In genomic region chr3:60250210-60250609, GRCh38 we compare ENCODE assay signal across 16 cellular contexts.
DNase-seq lines count a peak whose midpoint lies in the region; ATAC-seq, FAIRE-seq and TF ChIP-seq lines count a peak whose summit lies in the region.
"Had no signal": no experiment of that assay in that cellular context is flagged by ENCODE, and none has a peak within 500 bp of the region (broad histone marks: within the 10 kb centered on the region; RNA-seq: fewer than 3 reads in every experiment).

No MANE protein-coding gene starts in this region.

- no peaks in the 10 kb centered on the region for H4K20me1 ChIP-seq in BLaER1 treated with 17β-estradiol and CSF1 and Interleukin-3, amounts not matched to agents 10 nM and 100 nM
- no peaks in the 10 kb centered on the region for H4K20me1 ChIP-seq in K562 (replicated peaks; ENCODE audit: control insufficient read depth, insufficient read depth, low read length)

- CTCF ChIA-PET in HEK293 (lab: Yijun Ruan, JAX) (no interaction called here), K562 (lab: Yijun Ruan, JAX; ENCODE audit: low intra/inter-chr PET ratio) (no interaction called here)

- POLR2A ChIA-PET in HEK293 (lab: Yijun Ruan, JAX) (no interaction called here), K562 (lab: Yijun Ruan, JAX) (interaction anchor here (0.8 to 1.8 kb wide), 2 partner anchors 21 to 27 kb away, joined by 3 to 5 read pairs; no protein-coding TSS in a partner anchor)

- TF ChIP-seq EP300 in K562 (IDR thresholded peaks at IDR 0.05; ENCODE audit: low read length), result no peak

- TF ChIP-seq CTCF in HEK293 (tag by site-specific recombination; IDR thresholded peaks at IDR 0.05) (no peak), K562 (IDR thresholded peaks at IDR 0.05 in 2 of 3, conservative IDR thresholded peaks at IDR 0.05 in 1 of 3; ENCODE audit: insufficient read depth in 2 of 3, low read depth in 1 of 3, low read length in 3 of 3) (no peak), fibroblast of the aortic adventitia (IDR thresholded peaks at IDR 0.05; ENCODE audit: insufficient read depth, low read length) (no peak), glutamatergic neuron (IDR thresholded peaks at IDR 0.05; ENCODE audit: partially characterized antibody, unreplicated experiment) (no peak)

- FAIRE-seq in K562 (lab: Jason Lieb, UNC), result no peak
- FAIRE-seq: GM12891, H54 had no signal

- H3K9me3 Mint-ChIP-seq in natural killer cell treated with Interleukin-12 subunit alpha and Interleukin-12 subunit beta and Interleukin-15 and Interleukin-18, amount 100 ng/mL, for 72 hours, result no peaks in the 10 kb centered on the region
- H3K9me3 Mint-ChIP-seq in glutamatergic neuron (ENCODE audit: unreplicated experiment), result no peaks in the 10 kb centered on the region

- H3K9ac ChIP-seq in BLaER1 treated with 17β-estradiol and CSF1 and Interleukin-3, amounts not matched to agents 10 nM and 100 nM, result no peak overlapping the region; a peak in 1 of 22 replicates
- peak overlapping the region in 1 of 2 experiments; percentile 29; a peak in 1 of 4 replicates for H3K9ac ChIP-seq in K562 (ENCODE audit: insufficient read depth in 1 of 2, low read depth in 2 of 2, low read length in 2 of 2)

- H3K4me3 Mint-ChIP-seq in natural killer cell treated with Interleukin-12 subunit alpha and Interleukin-12 subunit beta and Interleukin-15 and Interleukin-18, amount 100 ng/mL, for 72 hours, result no peak overlapping the region
- H3K4me3 Mint-ChIP-seq in glutamatergic neuron (ENCODE audit: unreplicated experiment), result no peak overlapping the region
- H3K4me3 Mint-ChIP-seq: T-helper 1 cell treated with Interleukin-12 subunit alpha and Interleukin-12 subunit beta and Interleukin-4 antibody, amounts not matched to agents 30 μg/mL and 1 μg/mL, for 36 hours had no signal

- H3K36me3 Mint-ChIP-seq in natural killer cell treated with Interleukin-12 subunit alpha and Interleukin-12 subunit beta and Interleukin-15 and Interleukin-18, amount 100 ng/mL, for 72 hours, result no peaks in the 10 kb centered on the region
- no peaks in the 10 kb centered on the region for H3K36me3 Mint-ChIP-seq in glutamatergic neuron (ENCODE audit: unreplicated experiment)

- H3K9me1 ChIP-seq in K562 (ENCODE audit: control insufficient read depth, insufficient read depth, low read length), result no peaks in the 10 kb centered on the region

- intact Hi-C loops in K562 (cut with micrococcal nuclease), result loop anchor here (2.0 kb wide), 1 partner anchor 275 kb away; no protein-coding TSS in a partner anchor

- H3K27ac ChIP-seq in BLaER1 treated with 17β-estradiol and CSF1 and Interleukin-3, amounts not matched to agents 10 nM and 100 nM, result peak overlapping the region in 3 of 11 experiments; percentile 37 to 67 (median 46); a peak in 4 of 22 replicates
- H3K27ac ChIP-seq in HEK293 (ENCODE audit: extremely low read depth, low read depth, low read length), result no peak overlapping the region
- H3K27ac ChIP-seq in K562 (ENCODE audit: extremely low read depth, low read depth, low read length), result peak overlapping the region; percentile 46; the same call in 2 of the 3 replicates
- H3K27ac ChIP-seq: C4-2B had no signal

- no peak overlapping the region for H3K4me3 ChIP-seq in BLaER1 treated with 17β-estradiol and CSF1 and Interleukin-3, amounts not matched to agents 10 nM and 100 nM
- H3K4me3 ChIP-seq in HEK293 (ENCODE audit: low read depth, low read length) (no peak overlapping the region), K562 (no peak overlapping the region), fibroblast of the aortic adventitia (ENCODE audit: low read depth, low read length) (no peak overlapping the region)
- H3K4me3 ChIP-seq: MG63 had no signal

- H3K9me3 ChIP-seq in BLaER1 treated with 17β-estradiol and CSF1 and Interleukin-3, amounts not matched to agents 10 nM and 100 nM (replicated peaks in 1 of 11), result peaks cover 0 to 3% (median 0%) of the 10 kb centered on the region in 11 experiments; a peak in 2 of 22 replicates
- H3K9me3 ChIP-seq in HEK293 (ENCODE audit: control insufficient read depth, insufficient read depth, low read depth, low read length) (no peaks in the 10 kb centered on the region), K562 (replicated peaks; ENCODE audit: control insufficient read depth, insufficient read depth, low read depth, low read length) (no peaks in the 10 kb centered on the region)
- H3K9me3 ChIP-seq: MG63 had no signal

- no peaks in the 10 kb centered on the region for H3K4me1 Mint-ChIP-seq in natural killer cell treated with Interleukin-12 subunit alpha and Interleukin-12 subunit beta and Interleukin-15 and Interleukin-18, amount 100 ng/mL, for 72 hours (ENCODE audit: low read depth in 2 of 2)
- peaks cover 4% of the 10 kb centered on the region for H3K4me1 Mint-ChIP-seq in glutamatergic neuron (ENCODE audit: low read depth, unreplicated experiment)

- H3K4me2 ChIP-seq in BLaER1 treated with 17β-estradiol and CSF1 and Interleukin-3, amounts not matched to agents 10 nM and 100 nM, result peak overlapping the region in 9 of 11 experiments; percentile 37 to 68 (median 49); a peak in 17 of 22 replicates
- H3K4me2 ChIP-seq in K562 (ENCODE audit: insufficient read depth, low read length), result no peak overlapping the region

- no peak overlapping the region for H3K27ac Mint-ChIP-seq in natural killer cell treated with Interleukin-12 subunit alpha and Interleukin-12 subunit beta and Interleukin-15 and Interleukin-18, amount 100 ng/mL, for 72 hours
- H3K27ac Mint-ChIP-seq in glutamatergic neuron (ENCODE audit: unreplicated experiment), result no peak overlapping the region
- H3K27ac Mint-ChIP-seq: T-helper 1 cell treated with Interleukin-12 subunit alpha and Interleukin-12 subunit beta and Interleukin-4 antibody, amounts not matched to agents 30 μg/mL and 1 μg/mL, for 36 hours had no signal

- peak; percentile 42 for ATAC-seq in K562
- no peak for ATAC-seq in GM19455 (IDR thresholded peaks at IDR 0.05; ENCODE audit: unreplicated experiment)
- ATAC-seq in natural killer cell treated with Interleukin-12 subunit alpha and Interleukin-12 subunit beta and Interleukin-15 and Interleukin-18, amount 100 ng/mL, for 72 hours, result no peak
- no peak for ATAC-seq in esophagus mucosa

- no peak for TF ChIP-seq RAD21 in K562 (CRISPR knock-in tag; conservative IDR thresholded peaks at IDR 0.05 in 1 of 2, IDR thresholded peaks at IDR 0.05 in 1 of 2)

- no peak for DNase-seq in K562 (ENCODE audit: extremely low read depth in 1 of 4, low spot score in 3 of 4)
- peak; percentile 39 for DNase-seq in fibroblast of the aortic adventitia (ENCODE audit: low read depth)
- DNase-seq in natural killer cell treated with Interleukin-12 subunit alpha and Interleukin-12 subunit beta and Interleukin-15 and Interleukin-18, amount 100 ng/mL, for 72 hours (ENCODE audit: low spot score), result no peak
- no peak for DNase-seq in glutamatergic neuron
- DNase-seq: COR-L47, MG63, NCI-H748 treated with DMSO at 0.1 percent for 48 hours, SHP77 treated with DMSO at 0.1 percent for 48 hours had no signal

- H3K27me3 Mint-ChIP-seq in natural killer cell treated with Interleukin-12 subunit alpha and Interleukin-12 subunit beta and Interleukin-15 and Interleukin-18, amount 100 ng/mL, for 72 hours, result peaks cover 0 to 7% of the 10 kb centered on the region in 2 donors
- H3K27me3 Mint-ChIP-seq in glutamatergic neuron (ENCODE audit: unreplicated experiment), result no peaks in the 10 kb centered on the region

- no peak for TF ChIP-seq POLR2A in K562 (conservative IDR thresholded peaks at IDR 0.05)

- in situ Hi-C loops in K562 (cut with MboI), result no loop called here

- no peaks in the 10 kb centered on the region for H3K27me3 ChIP-seq in BLaER1 treated with 17β-estradiol and CSF1 and Interleukin-3, amounts not matched to agents 10 nM and 100 nM
- no peaks in the 10 kb centered on the region for H3K27me3 ChIP-seq in K562 (ENCODE audit: control insufficient read depth in 2 of 2, insufficient read depth in 2 of 2, low read length in 2 of 2)
- H3K27me3 ChIP-seq: MG63 had no signal

- BruUV-seq in K562 (replicated peaks; lab: Mats Ljungman, UMichigan), result no TSS peak

- H3K36me3 ChIP-seq in BLaER1 treated with 17β-estradiol and CSF1 and Interleukin-3, amounts not matched to agents 10 nM and 100 nM, result no peaks in the 10 kb centered on the region
- H3K36me3 ChIP-seq in HEK293 (ENCODE audit: control insufficient read depth in 2 of 2, insufficient read depth in 1 of 2, low read length in 2 of 2) (no peaks in the 10 kb centered on the region), K562 (ENCODE audit: control insufficient read depth, insufficient read depth, low read length) (no peaks in the 10 kb centered on the region)
- H3K36me3 ChIP-seq: MG63 had no signal

- 44% methylated on average over 2 of the region's 2 CpGs for WGBS in K562 (ENCODE audit: insufficient coverage, low coverage, missing lambda C conversion rate)

- H3K79me2 ChIP-seq in K562 (ENCODE audit: control insufficient read depth, insufficient read depth, low read length), result peaks cover 11% of the 10 kb centered on the region; the same call in 2 of the 3 replicates

- peak overlapping the region; percentile 63; the same call in 1 of the 2 replicates for H2AFZ ChIP-seq in K562 (ENCODE audit: low read depth, low read length)

- peaks cover 0 to 18% (median 14%) of the 10 kb centered on the region in 10 experiments; a peak in 16 of 20 replicates for H3K4me1 ChIP-seq in BLaER1 treated with 17β-estradiol and CSF1 and Interleukin-3, amounts not matched to agents 10 nM and 100 nM
- no peaks in the 10 kb centered on the region for H3K4me1 ChIP-seq in HEK293 (ENCODE audit: control insufficient read depth, insufficient read depth, low read length)
- peaks cover 0 to 42% of the 10 kb centered on the region in 2 experiments; a peak in 3 of 5 replicates for H3K4me1 ChIP-seq in K562 (replicated peaks in 1 of 2; ENCODE audit: control insufficient read depth in 2 of 2, insufficient read depth in 2 of 2, low read length in 2 of 2)

TF ChIP-seq in HEK293, 187 proteins besides CTCF, POLR2A, EP300 and RAD21 (continues in another document):
- no peak for TF ChIP-seq ZNF133 (tag by site-specific recombination; IDR thresholded peaks at IDR 0.05)
- no peak for TF ChIP-seq KLF7 (tag by site-specific recombination; IDR thresholded peaks at IDR 0.05; ENCODE audit: borderline replicate concordance)
- no peak for TF ChIP-seq ZNF510 (tag by site-specific recombination; IDR thresholded peaks at IDR 0.05; ENCODE audit: insufficient replicate concordance)
- TF ChIP-seq ZNF223 (tag by site-specific recombination; IDR thresholded peaks at IDR 0.05), result no peak
- TF ChIP-seq ZNF777 (tag by site-specific recombination; IDR thresholded peaks at IDR 0.05; ENCODE audit: borderline replicate concordance), result no peak
